20 cellular contexts compared by ENCODE assay signal in the genomic region with DNA sequence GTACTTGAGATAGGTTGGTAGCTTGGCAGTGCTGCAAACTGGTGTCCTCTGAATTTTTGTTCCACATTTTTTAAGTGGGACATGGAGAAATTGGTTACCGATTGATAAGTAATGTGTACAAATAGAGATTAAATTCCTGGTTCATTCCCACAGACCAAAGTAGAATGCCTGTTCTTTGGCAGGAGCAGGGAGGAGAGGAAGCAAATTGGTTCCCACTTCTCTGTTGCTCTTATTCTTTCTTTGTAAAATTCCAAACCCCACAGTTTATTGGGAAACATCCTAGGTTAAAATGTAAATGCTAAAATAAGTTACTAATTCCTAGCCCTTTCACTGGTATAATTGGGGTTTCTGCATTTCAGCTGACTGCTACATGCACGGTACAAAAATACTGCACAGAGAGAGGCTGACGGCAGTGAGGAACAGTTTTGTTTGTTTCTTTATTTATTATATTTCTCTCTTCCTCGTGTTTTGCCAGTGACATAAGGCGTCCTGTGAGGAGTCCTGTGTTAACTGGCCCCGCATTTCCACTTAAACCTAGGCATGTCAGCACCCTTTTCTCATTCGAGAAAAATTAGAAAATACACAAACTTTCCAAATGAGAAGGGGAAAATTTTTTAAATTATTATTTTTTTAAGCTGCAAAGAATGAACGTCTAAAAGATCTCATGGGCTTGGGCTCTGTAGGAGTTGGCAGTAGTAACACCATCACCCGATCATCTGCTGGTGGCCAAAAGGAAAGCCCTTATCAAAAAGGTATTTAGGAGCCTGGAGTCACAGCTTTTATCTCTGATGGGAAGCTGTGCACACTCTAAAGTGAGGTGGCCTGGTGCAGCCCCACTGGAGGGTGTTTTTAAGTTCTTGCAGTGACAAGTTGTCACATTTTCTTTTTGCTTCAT. TPM values are rescaled to one million over a fixed set of nuclear protein-coding genes. Genes with fewer than 3 reads are reported as not detected.
DNase-seq lines count a peak whose midpoint lies in the region; ATAC-seq and TF ChIP-seq lines count a peak whose summit lies in the region.
"Had no signal": no experiment of that assay in that cellular context is flagged by ENCODE, and none has a peak within 500 bp of the region (broad histone marks: within the 10 kb centered on the region; RNA-seq: fewer than 3 reads in every experiment).

No MANE protein-coding gene starts in this region.

- H3K36me3 ChIP-seq in SK-N-SH (replicated peaks in 1 of 2; ENCODE audit: control insufficient read depth in 1 of 2, insufficient read depth in 2 of 2, low read length in 1 of 2) (no peaks in the 10 kb centered on the region), SJCRH30 (no peaks in the 10 kb centered on the region), adrenal gland (replicated peaks in 1 of 2) (no peaks in the 10 kb centered on the region)
- H3K36me3 ChIP-seq: SJSA1 had no signal

- TF ChIP-seq EP300 in SK-N-SH (IDR thresholded peaks at IDR 0.05; ENCODE audit: borderline replicate concordance in 1 of 2, low read depth in 1 of 2, low read length in 1 of 2): no peak

- H3K4me3 Mint-ChIP-seq in type B pancreatic cell: no peak overlapping the region
- H3K4me3 Mint-ChIP-seq: activated naive CD8-positive, alpha-beta T cell treated with anti-CD3 and anti-CD28 coated beads, Interleukin-2, amount 50 U/mL, for 24 hours; GM23338 had no signal

- H3K4me3 ChIP-seq in SK-N-SH (ENCODE audit: low read depth in 2 of 2, low read length in 1 of 2): no peak overlapping the region
- no peak overlapping the region for H3K4me3 ChIP-seq in choroid plexus epithelial cell (ENCODE audit: low read depth, low read length)
- no peak overlapping the region for H3K4me3 ChIP-seq in SJCRH30
- no peak overlapping the region for H3K4me3 ChIP-seq in adrenal gland
- H3K4me3 ChIP-seq: GM23338, SJSA1 had no signal

- peaks cover 3% of the 10 kb centered on the region for H3K36me3 Mint-ChIP-seq in type B pancreatic cell

- no peak overlapping the region for H3K27ac ChIP-seq in SK-N-SH (ENCODE audit: low read depth in 2 of 2, low read length in 1 of 2)
- no peak overlapping the region for H3K27ac ChIP-seq in SJCRH30
- H3K27ac ChIP-seq in adrenal gland: no peak overlapping the region
- H3K27ac ChIP-seq: SJSA1 had no signal

- no peak for TF ChIP-seq POLR2A in adrenal gland (IDR thresholded peaks at IDR 0.05)

- CTCF ChIA-PET in SK-N-SH (lab: Yijun Ruan, JAX): interaction anchor here (1.0 kb wide), 1 partner anchor 25 kb away, joined by 4 read pairs; a partner anchor contains a TSS

- DNase-seq in SK-N-SH (no peak), choroid plexus epithelial cell (ENCODE audit: low read depth) (peak; percentile 26), kidney tubule cell (ENCODE audit: low spot score) (peak; percentile 41), type B pancreatic cell (ENCODE audit: extremely low spot score, unreplicated experiment) (no peak), SJCRH30 (no peak), adrenal gland (no peak)
- DNase-seq: 8988T; activated naive CD8-positive, alpha-beta T cell treated with anti-CD3 and anti-CD28 coated beads, Interleukin-2, amount 50 U/mL, for 24 hours; central memory CD4-positive, alpha-beta T cell; effector CD8-positive, alpha-beta T cell; hippocampal formation; NCI-H1930; NCI-H524; stimulated activated CD4-positive, alpha-beta T cell treated with anti-CD3 and anti-CD28 coated beads, Interleukin-12 subunit alpha, Interleukin-12 subunit beta, amount 100 ng/mL, for 4 hours; T-helper 9 cell had no signal

- H3F3A ChIP-seq in SK-N-SH (replicated peaks; ENCODE audit: insufficient read depth): peaks cover 20% of the 10 kb centered on the region

- peak overlapping the region; percentile 16 for H3K27ac Mint-ChIP-seq in type B pancreatic cell
- H3K27ac Mint-ChIP-seq: activated naive CD8-positive, alpha-beta T cell treated with anti-CD3 and anti-CD28 coated beads, Interleukin-2, amount 50 U/mL, for 24 hours; activated T-helper 2 cell treated with anti-CD3 and anti-CD28 coated beads, Interferon-gamma antibody, Interleukin-2, Interleukin-4, amounts not matched to agents 10 μg/mL and 5 μg/mL and 100 μg/mL, durations not matched to agents 14 hours and 24 hours and 36 hours; GM23338 had no signal

- H3K9me3 Mint-ChIP-seq in type B pancreatic cell: peaks cover 4% of the 10 kb centered on the region

- peaks cover 6% of the 10 kb centered on the region for H3K4me1 Mint-ChIP-seq in type B pancreatic cell (ENCODE audit: unreplicated experiment)

- TF ChIP-seq CTCF in SK-N-SH (IDR thresholded peaks at IDR 0.05) (no peak), choroid plexus epithelial cell (conservative IDR thresholded peaks at IDR 0.05; ENCODE audit: low read depth, low read length) (no peak), type B pancreatic cell (conservative IDR thresholded peaks at IDR 0.05) (no peak), adrenal gland (IDR thresholded peaks at IDR 0.05) (no peak)

- no peak overlapping the region for H2AFZ ChIP-seq in SK-N-SH (ENCODE audit: low read depth)
- H2AFZ ChIP-seq: GM23338 had no signal

- H3K4me2 ChIP-seq in SK-N-SH: peak overlapping the region; percentile 24; the same call in 1 of the 2 replicates
- H3K4me2 ChIP-seq: GM23338 had no signal

- no peak for ATAC-seq in SK-N-SH treated with all-trans-retinoic acid at 6 μM for 48 hours
- ATAC-seq in GM21447 (IDR thresholded peaks at IDR 0.05; ENCODE audit: unreplicated experiment): no peak
- ATAC-seq: activated naive CD8-positive, alpha-beta T cell treated with anti-CD3 and anti-CD28 coated beads, Interleukin-2, amount 50 U/mL, for 24 hours; GM23338 had no signal

- no peaks in the 10 kb centered on the region for H3K9me2 ChIP-seq in SK-N-SH

- no peaks in the 10 kb centered on the region for H3K27me3 Mint-ChIP-seq in type B pancreatic cell

- H4K20me1 ChIP-seq in SK-N-SH (ENCODE audit: insufficient read depth): no peaks in the 10 kb centered on the region

- H3K79me2 ChIP-seq in SK-N-SH (ENCODE audit: insufficient read depth): no peaks in the 10 kb centered on the region

- WGBS in SK-N-SH (ENCODE audit: low lambda C conversion rate): 60% methylated on average over 9 of the region's 9 CpGs
- WGBS in adrenal gland, 4 donors: 67 to 70% (median 69%) methylated on average over 9 of the region's 9 CpGs

- intact Hi-C loops in adrenal gland (cut with DNase I): no loop called here

- H3K27me3 ChIP-seq in SK-N-SH (ENCODE audit: insufficient read depth) (no peaks in the 10 kb centered on the region), SJCRH30 (no peaks in the 10 kb centered on the region), adrenal gland (no peaks in the 10 kb centered on the region)
- H3K27me3 ChIP-seq: SJSA1 had no signal

- H3K9ac ChIP-seq in SK-N-SH: no peak overlapping the region

- peaks cover 3 to 5% of the 10 kb centered on the region in 2 experiments; a peak in 2 of 4 replicates for H3K4me1 ChIP-seq in SK-N-SH (ENCODE audit: control insufficient read depth in 1 of 2, insufficient read depth in 2 of 2, low read depth in 1 of 2, low read length in 1 of 2)
- H3K4me1 ChIP-seq in SJCRH30: peaks cover 3% of the 10 kb centered on the region
- no peaks in the 10 kb centered on the region for H3K4me1 ChIP-seq in adrenal gland (replicated peaks in 1 of 2)

- POLR2A ChIA-PET in SK-N-SH (lab: Yijun Ruan, JAX): no interaction called here

- peaks cover 10% of the 10 kb centered on the region for H3K9me3 ChIP-seq in SK-N-SH
- H3K9me3 ChIP-seq in SJCRH30 (replicated peaks): no peaks in the 10 kb centered on the region
- no peaks in the 10 kb centered on the region for H3K9me3 ChIP-seq in adrenal gland (replicated peaks in 1 of 3)
- H3K9me3 ChIP-seq: SJSA1 had no signal

- no peak for TF ChIP-seq RAD21 in SK-N-SH (IDR thresholded peaks at IDR 0.05; ENCODE audit: low read length)

TF ChIP-seq in SK-N-SH, 30 proteins besides CTCF, POLR2A, EP300 and RAD21 (continues in another document):
- TF ChIP-seq SMC3 (IDR thresholded peaks at IDR 0.05; ENCODE audit: low read depth, low read length): no peak
- TF ChIP-seq FOXJ3 (CRISPR knock-in tag; IDR thresholded peaks at IDR 0.05): no peak
- no peak for TF ChIP-seq CHD2 (IDR thresholded peaks at IDR 0.05; ENCODE audit: low read length, partially characterized antibody)
- no peak for TF ChIP-seq NRF1 (IDR thresholded peaks at IDR 0.05; ENCODE audit: low read depth, low read length)
- no peak for TF ChIP-seq EZH2phosphoT487 (IDR thresholded peaks at IDR 0.05; ENCODE audit: borderline replicate concordance, low read depth)
- no peak for TF ChIP-seq JUND (IDR thresholded peaks at IDR 0.05)
- no peak for TF ChIP-seq ELF1 (IDR thresholded peaks at IDR 0.05)
- TF ChIP-seq FOXM1 (IDR thresholded peaks at IDR 0.05; ENCODE audit: low read depth): no peak
- no peak for TF ChIP-seq TAF1 (IDR thresholded peaks at IDR 0.05; ENCODE audit: borderline replicate concordance, low read depth, low read length)
- TF ChIP-seq NFIC (IDR thresholded peaks at IDR 0.05; ENCODE audit: borderline replicate concordance): no peak
- no peak for TF ChIP-seq RFX5 (IDR thresholded peaks at IDR 0.05; ENCODE audit: low read length)

TF ChIP-seq in SK-N-SH treated with all-trans-retinoic acid at 6 μM for 48 hours, 23 proteins besides CTCF, POLR2A, EP300 and RAD21 (continues in another document):
- TF ChIP-seq, protein P1, sequence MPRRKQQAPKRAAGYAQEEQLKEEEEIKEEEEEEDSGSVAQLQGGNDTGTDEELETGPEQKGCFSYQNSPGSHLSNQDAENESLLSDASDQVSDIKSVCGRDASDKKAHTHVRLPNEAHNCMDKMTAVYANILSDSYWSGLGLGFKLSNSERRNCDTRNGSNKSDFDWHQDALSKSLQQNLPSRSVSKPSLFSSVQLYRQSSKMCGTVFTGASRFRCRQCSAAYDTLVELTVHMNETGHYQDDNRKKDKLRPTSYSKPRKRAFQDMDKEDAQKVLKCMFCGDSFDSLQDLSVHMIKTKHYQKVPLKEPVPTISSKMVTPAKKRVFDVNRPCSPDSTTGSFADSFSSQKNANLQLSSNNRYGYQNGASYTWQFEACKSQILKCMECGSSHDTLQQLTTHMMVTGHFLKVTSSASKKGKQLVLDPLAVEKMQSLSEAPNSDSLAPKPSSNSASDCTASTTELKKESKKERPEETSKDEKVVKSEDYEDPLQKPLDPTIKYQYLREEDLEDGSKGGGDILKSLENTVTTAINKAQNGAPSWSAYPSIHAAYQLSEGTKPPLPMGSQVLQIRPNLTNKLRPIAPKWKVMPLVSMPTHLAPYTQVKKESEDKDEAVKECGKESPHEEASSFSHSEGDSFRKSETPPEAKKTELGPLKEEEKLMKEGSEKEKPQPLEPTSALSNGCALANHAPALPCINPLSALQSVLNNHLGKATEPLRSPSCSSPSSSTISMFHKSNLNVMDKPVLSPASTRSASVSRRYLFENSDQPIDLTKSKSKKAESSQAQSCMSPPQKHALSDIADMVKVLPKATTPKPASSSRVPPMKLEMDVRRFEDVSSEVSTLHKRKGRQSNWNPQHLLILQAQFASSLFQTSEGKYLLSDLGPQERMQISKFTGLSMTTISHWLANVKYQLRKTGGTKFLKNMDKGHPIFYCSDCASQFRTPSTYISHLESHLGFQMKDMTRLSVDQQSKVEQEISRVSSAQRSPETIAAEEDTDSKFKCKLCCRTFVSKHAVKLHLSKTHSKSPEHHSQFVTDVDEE (CRISPR knock-in tag; IDR thresholded peaks at IDR 0.05): no peak

RNA-seq across cellular contexts. Expression of a gene that starts 25.4 kb away (rescaled TPM):
- polyA plus RNA-seq in SK-N-SH (2012; rRNA removed) (30.8 and 34.0 TPM in 2 replicates), adrenal gland (1 to 10 TPM; 1.6 to 4.6 (median 2.3) TPM)
- polyA plus RNA-seq in SK-N-SH (2012; cell fraction: cytosol; rRNA removed): 25.4 and 30.9 TPM in 2 replicates
- polyA plus RNA-seq in SK-N-SH (2012; cell fraction: nucleus; rRNA removed): 34.6 and 39.6 TPM in 2 replicates
- total RNA-seq in type B pancreatic cell (ENCODE audit: low replicate concordance) (22.2 and 30.9 TPM in 2 replicates), adrenal gland (10 to 100 TPM in 1 of 8 donors, 1 to 10 TPM in 7; 3.9 to 11.5 (median 5.1) TPM)
- 11.1 and 14.4 TPM in 2 replicates for total RNA-seq in SJCRH30 (2014; rRNA removed; shearing (Covaris generic))

Comparison
In these comparisons a context has a peak if more than half of its experiments do, and no peak if none do; other contexts are left out.
1. DNase-seq: peak in choroid plexus epithelial cell (single experiment) and kidney tubule cell (single experiment); none in SK-N-SH (single experiment), type B pancreatic cell (single experiment), SJCRH30 (0 of 2) and adrenal gland (0 of 7).